1 cellular context compared by ENCODE assay signal in genomic region chr18:13677356-13677755, GRCh38.
A peak's percentile ranks its signal among the peaks of the same experiment; 100 is the strongest.
TF ChIP-seq lines count a peak whose summit lies in the region.

No MANE protein-coding gene starts in this region.

TF ChIP-seq in K562, 482 proteins besides CTCF, POLR2A, EP300 and RAD21:
- TF ChIP-seq CBFA2T2 (conservative IDR thresholded peaks at IDR 0.05) = peak; percentile 31; the same call in 1 of the 2 replicates
- peak; percentile 60 for TF ChIP-seq TAL1 (IDR thresholded peaks at IDR 0.05)
- TF ChIP-seq ARID1B (IDR thresholded peaks at IDR 0.05) = peak; percentile 39
- TF ChIP-seq CBFA2T3 (IDR thresholded peaks at IDR 0.05) = peak; percentile 68
- TF ChIP-seq TCF3 (CRISPR knock-in tag; IDR thresholded peaks at IDR 0.05) = peak; percentile 19; the same call in 1 of the 2 replicates
